Comparison of ENCODE assay signal across 9 cellular contexts in genomic region chr17:72515291-72516065, GRCh38.
DNase-seq lines count a peak whose midpoint lies in the region; ATAC-seq, FAIRE-seq and TF ChIP-seq lines count a peak whose summit lies in the region.
"Had no signal": no experiment of that assay in that cellular context is flagged by ENCODE, and none has a peak within 500 bp of the region (broad histone marks: within the 10 kb centered on the region; RNA-seq: fewer than 3 reads in every experiment).

No MANE protein-coding gene starts in this region.

- TF ChIP-seq CTCF in heart left ventricle (IDR thresholded peaks at IDR 0.05) (no peak), thyroid gland (IDR thresholded peaks at IDR 0.05) (no peak)

- H3K9me3 ChIP-seq in heart left ventricle (no peaks in the 10 kb centered on the region), thyroid gland (no peaks in the 10 kb centered on the region)

- no peak for FAIRE-seq in HTR-8/SVneo (lab: Jason Lieb, UNC)

- TF ChIP-seq POLR2A in heart left ventricle (IDR thresholded peaks at IDR 0.05) (no peak), thyroid gland (IDR thresholded peaks at IDR 0.05) (peak in 1 of 2 donors; percentile 79)

- 56 to 74% (median 63%) methylated on average over 13 of the region's 13 CpGs for WGBS in heart left ventricle, 4 donors
- 27 to 38% methylated on average over 12 to 13 of the region's 13 CpGs for WGBS in thyroid gland, 2 donors

- peak overlapping the region in 5 of 12 donors; percentile 8 to 63 (median 57) for H3K27ac ChIP-seq in heart left ventricle
- peak overlapping the region; percentile 65 to 98 (median 94) for H3K27ac ChIP-seq in thyroid gland

- H3K36me3 ChIP-seq in heart left ventricle = no peaks in the 10 kb centered on the region
- H3K36me3 ChIP-seq in thyroid gland = no peaks in the 10 kb centered on the region

- H3K4me3 ChIP-seq in heart left ventricle (no peak overlapping the region), thyroid gland (replicated peaks in 1 of 3) (no peak overlapping the region)

- peaks cover 0 to 27% (median 8%) of the 10 kb centered on the region in 12 donors for H3K4me1 ChIP-seq in heart left ventricle
- H3K4me1 ChIP-seq in thyroid gland = peaks cover 54 to 56% of the 10 kb centered on the region in 2 donors

- DNase-seq in NCI-H345 (lab: John Stamatoyannopoulos, UW) (peak; percentile 35), NCI-H345 treated with DMSO at 0.1 percent for 48 hours (lab: John Stamatoyannopoulos, UW; ENCODE audit: unreplicated experiment) (no peak), NCI-H226 (peak; percentile 43), heart left ventricle (no peak), thyroid gland (peak; percentile 79 to 81), HCEC 1CT (no peak), HTR-8/SVneo (ENCODE audit: insufficient read length, low spot score) (no peak), SK-N-DZ (ENCODE audit: low spot score) (no peak)
- DNase-seq: glutamatergic neuron had no signal

- intact Hi-C loops in heart left ventricle (cut with DNase I) (loop anchor here in 4 of 10 donors (5.0 to 10.0 kb wide), 3 partner anchors 391 to 401 kb away; partner anchors contain the start of gene SOX9 (in 2 of the 4)), thyroid gland (cut with DNase I) (no loop called here)

- H3K27me3 ChIP-seq in heart left ventricle (peaks cover 0 to 12% (median 0%) of the 10 kb centered on the region in 9 donors), thyroid gland (no peaks in the 10 kb centered on the region)

- ATAC-seq in heart left ventricle = peak in 3 of 4 donors; percentile 38 to 56 (median 48)

Comparison
In these comparisons a context has a peak if more than half of its experiments do, and no peak if none do; other contexts are left out.
1. DNase-seq: peak in NCI-H345 (single experiment), NCI-H226 (single experiment) and thyroid gland (2 of 2); none in NCI-H345 treated with DMSO at 0.1 percent for 48 hours (single experiment), heart left ventricle (0 of 5), HCEC 1CT (single experiment), HTR-8/SVneo (single experiment) and SK-N-DZ (single experiment).